ENCODE assay signal across 10 cellular contexts in the genomic region with DNA sequence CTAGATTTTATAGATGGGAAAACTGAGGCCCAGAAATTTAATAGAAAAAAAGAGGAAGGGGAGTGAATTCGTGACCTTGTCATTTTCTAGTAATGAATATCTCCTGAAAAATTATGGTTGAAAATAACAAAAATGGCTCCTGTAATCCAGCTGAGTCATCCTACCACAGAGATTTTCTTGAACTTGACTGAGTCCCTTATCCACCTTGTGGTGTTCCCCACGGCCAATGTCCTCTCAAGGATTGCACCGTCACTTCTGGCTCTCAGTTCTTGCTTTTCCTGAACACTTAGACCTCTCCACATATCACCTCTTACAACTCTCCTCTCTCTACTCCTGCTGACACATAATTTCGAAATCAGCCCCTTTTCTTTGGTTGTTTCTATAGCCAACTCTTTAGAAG. TPM values are rescaled to one million over a fixed set of nuclear protein-coding genes. Genes with fewer than 3 reads are reported as not detected.
DNase-seq lines count a peak whose midpoint lies in the region; ATAC-seq and TF ChIP-seq lines count a peak whose summit lies in the region.
"Had no signal": no experiment of that assay in that cellular context is flagged by ENCODE, and none has a peak within 500 bp of the region (broad histone marks: within the 10 kb centered on the region; RNA-seq: fewer than 3 reads in every experiment).

No MANE protein-coding gene starts in this region.

- no peaks in the 10 kb centered on the region for H3K27me3 Mint-ChIP-seq in CD4-positive, alpha-beta memory T cell
- no peaks in the 10 kb centered on the region for H3K27me3 Mint-ChIP-seq in activated CD8-positive, alpha-beta T cell treated with anti-CD3 and anti-CD28 coated beads for 36 hours

- CTCF ChIA-PET in CD4-positive, alpha-beta memory T cell (lab: Charles Lee; ENCODE audit: partially characterized antibody) = interaction anchor here (0.7 to 1.9 kb wide), 6 partner anchors 10 to 176 kb away, joined by 3 to 5 read pairs (median 4); no protein-coding TSS in a partner anchor
- CTCF ChIA-PET in HEK293 (lab: Yijun Ruan, JAX) = no interaction called here
- CTCF ChIA-PET in activated CD8-positive, alpha-beta T cell treated with anti-CD3 and anti-CD28 coated beads for 36 hours (lab: Charles Lee) = interaction anchor here (1.5 to 5.2 kb wide), 6 partner anchors 8 to 194 kb away, joined by 3 to 46 read pairs (median 5); no protein-coding TSS in a partner anchor

- no peaks in the 10 kb centered on the region for H3K27me3 ChIP-seq in CD4-positive, alpha-beta memory T cell (ENCODE audit: insufficient read depth, low read length)
- no peaks in the 10 kb centered on the region for H3K27me3 ChIP-seq in lower lobe of right lung (ENCODE audit: low read depth)

- H3K9me3 Mint-ChIP-seq in CD4-positive, alpha-beta memory T cell = no peaks in the 10 kb centered on the region
- no peaks in the 10 kb centered on the region for H3K9me3 Mint-ChIP-seq in activated CD8-positive, alpha-beta T cell treated with anti-CD3 and anti-CD28 coated beads for 36 hours

- H3K4me1 Mint-ChIP-seq in CD4-positive, alpha-beta memory T cell = peaks cover 22 to 41% (median 28%) of the 10 kb centered on the region in 4 donors
- peaks cover 20% of the 10 kb centered on the region for H3K4me1 Mint-ChIP-seq in activated CD8-positive, alpha-beta T cell treated with anti-CD3 and anti-CD28 coated beads for 36 hours (ENCODE audit: low read depth)

- no peaks in the 10 kb centered on the region for H3K9me3 ChIP-seq in CD4-positive, alpha-beta memory T cell (ENCODE audit: control insufficient read depth in 1 of 2, low read length in 2 of 2)
- H3K9me3 ChIP-seq in HEK293 (ENCODE audit: control insufficient read depth, insufficient read depth, low read depth, low read length) = no peaks in the 10 kb centered on the region
- H3K9me3 ChIP-seq in lower lobe of right lung = no peaks in the 10 kb centered on the region

- H3K36me3 Mint-ChIP-seq in CD4-positive, alpha-beta memory T cell = no peaks in the 10 kb centered on the region
- H3K36me3 Mint-ChIP-seq in activated CD8-positive, alpha-beta T cell treated with anti-CD3 and anti-CD28 coated beads for 36 hours (ENCODE audit: low read depth) = no peaks in the 10 kb centered on the region

- no peak overlapping the region for H3K4me3 ChIP-seq in CD4-positive, alpha-beta memory T cell (ENCODE audit: low read length in 2 of 2)
- H3K4me3 ChIP-seq in HEK293 (ENCODE audit: low read depth, low read length) = no peak overlapping the region
- no peak overlapping the region for H3K4me3 ChIP-seq in lower lobe of right lung

- peak overlapping the region in 7 of 8 donors; percentile 49 to 93 (median 62) for H3K4me3 Mint-ChIP-seq in CD4-positive, alpha-beta memory T cell
- H3K4me3 Mint-ChIP-seq in activated CD8-positive, alpha-beta T cell treated with anti-CD3 and anti-CD28 coated beads for 36 hours = peak overlapping the region; percentile 1

- DNase-seq in CD4-positive, alpha-beta memory T cell = no peak
- DNase-seq in activated CD8-positive, alpha-beta T cell treated with anti-CD3 and anti-CD28 coated beads for 36 hours = no peak
- DNase-seq in lower lobe of right lung (no peak), epidermal melanocyte (ENCODE audit: insufficient read length, low spot score) (no peak)
- DNase-seq: T1000 had no signal

- H3K27ac ChIP-seq in CD4-positive, alpha-beta memory T cell (ENCODE audit: low read depth, low read length) = no peak overlapping the region
- H3K27ac ChIP-seq in HEK293 (ENCODE audit: extremely low read depth, low read depth, low read length) = no peak overlapping the region
- no peak overlapping the region for H3K27ac ChIP-seq in lower lobe of right lung
- H3K27ac ChIP-seq: epithelial cell of prostate had no signal

- POLR2A ChIA-PET in CD4-positive, alpha-beta memory T cell (lab: Charles Lee; ENCODE audit: partially characterized antibody) = interaction anchor here (0.6 to 3.3 kb wide), 5 partner anchors 9 to 156 kb away, joined by 3 to 62 read pairs (median 11); partner anchors contain the start of gene HMGB1
- POLR2A ChIA-PET in HEK293 (lab: Yijun Ruan, JAX) = no interaction called here
- POLR2A ChIA-PET in activated CD8-positive, alpha-beta T cell treated with anti-CD3 and anti-CD28 coated beads for 36 hours (lab: Charles Lee) = interaction anchor here (1.0 kb wide), 1 partner anchor 160 kb away, joined by 3 read pairs; no protein-coding TSS in a partner anchor

- H3K4me1 ChIP-seq in CD4-positive, alpha-beta memory T cell (ENCODE audit: insufficient read depth, low read length) = peaks cover 22% of the 10 kb centered on the region
- H3K4me1 ChIP-seq in HEK293 (ENCODE audit: control insufficient read depth, insufficient read depth, low read length) (peaks cover 5% of the 10 kb centered on the region; the same call in 1 of the 2 replicates), lower lobe of right lung (peaks cover 26% of the 10 kb centered on the region)

- TF ChIP-seq CTCF in HEK293 (tag by site-specific recombination; IDR thresholded peaks at IDR 0.05) (no peak), lower lobe of right lung (IDR thresholded peaks at IDR 0.05) (no peak)
- TF ChIP-seq CTCF in activated CD8-positive, alpha-beta T cell treated with anti-CD3 and anti-CD28 coated beads for 36 hours (IDR thresholded peaks at IDR 0.05) = no peak

- H3K36me3 ChIP-seq in CD4-positive, alpha-beta memory T cell (ENCODE audit: insufficient read depth, low read length) = no peaks in the 10 kb centered on the region
- H3K36me3 ChIP-seq in HEK293 (ENCODE audit: control insufficient read depth in 2 of 2, insufficient read depth in 1 of 2, low read length in 2 of 2) = no peaks in the 10 kb centered on the region
- no peaks in the 10 kb centered on the region for H3K36me3 ChIP-seq in lower lobe of right lung

- peak overlapping the region in 2 of 7 donors; percentile 75 to 86 for H3K27ac Mint-ChIP-seq in CD4-positive, alpha-beta memory T cell
- H3K27ac Mint-ChIP-seq in activated CD8-positive, alpha-beta T cell treated with anti-CD3 and anti-CD28 coated beads for 36 hours = no peak overlapping the region

- intact Hi-C loops in CD4-positive, alpha-beta memory T cell (cut with micrococcal nuclease) = loop anchor here (5.0 kb wide), 1 partner anchor 89 kb away; no protein-coding TSS in a partner anchor
- intact Hi-C loops in activated CD8-positive, alpha-beta T cell treated with anti-CD3 and anti-CD28 coated beads for 36 hours (cut with micrococcal nuclease) = no loop called here
- intact Hi-C loops in lower lobe of right lung (cut with DNase I) = no loop called here

- no peak for ATAC-seq in activated CD8-positive, alpha-beta T cell treated with anti-CD3 and anti-CD28 coated beads for 36 hours
- ATAC-seq in lower lobe of right lung = peak; percentile 46 to 64
- no peak for ATAC-seq in HG03196 (IDR thresholded peaks at IDR 0.05; ENCODE audit: unreplicated experiment)
- ATAC-seq in GM21381 (IDR thresholded peaks at IDR 0.05; ENCODE audit: unreplicated experiment) = no peak
- no peak for ATAC-seq in HG03521 (IDR thresholded peaks at IDR 0.05; ENCODE audit: unreplicated experiment)

TF ChIP-seq in HEK293, 187 proteins besides CTCF, POLR2A, EP300 and RAD21:
- TF ChIP-seq, protein P1, sequence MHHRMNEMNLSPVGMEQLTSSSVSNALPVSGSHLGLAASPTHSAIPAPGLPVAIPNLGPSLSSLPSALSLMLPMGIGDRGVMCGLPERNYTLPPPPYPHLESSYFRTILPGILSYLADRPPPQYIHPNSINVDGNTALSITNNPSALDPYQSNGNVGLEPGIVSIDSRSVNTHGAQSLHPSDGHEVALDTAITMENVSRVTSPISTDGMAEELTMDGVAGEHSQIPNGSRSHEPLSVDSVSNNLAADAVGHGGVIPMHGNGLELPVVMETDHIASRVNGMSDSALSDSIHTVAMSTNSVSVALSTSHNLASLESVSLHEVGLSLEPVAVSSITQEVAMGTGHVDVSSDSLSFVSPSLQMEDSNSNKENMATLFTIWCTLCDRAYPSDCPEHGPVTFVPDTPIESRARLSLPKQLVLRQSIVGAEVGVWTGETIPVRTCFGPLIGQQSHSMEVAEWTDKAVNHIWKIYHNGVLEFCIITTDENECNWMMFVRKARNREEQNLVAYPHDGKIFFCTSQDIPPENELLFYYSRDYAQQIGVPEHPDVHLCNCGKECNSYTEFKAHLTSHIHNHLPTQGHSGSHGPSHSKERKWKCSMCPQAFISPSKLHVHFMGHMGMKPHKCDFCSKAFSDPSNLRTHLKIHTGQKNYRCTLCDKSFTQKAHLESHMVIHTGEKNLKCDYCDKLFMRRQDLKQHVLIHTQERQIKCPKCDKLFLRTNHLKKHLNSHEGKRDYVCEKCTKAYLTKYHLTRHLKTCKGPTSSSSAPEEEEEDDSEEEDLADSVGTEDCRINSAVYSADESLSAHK (tag by site-specific recombination; IDR thresholded peaks at IDR 0.05) = no peak
- 0 out of 2 replicates have a peak, but pooled peaks have one; percentile 13 for TF ChIP-seq PRDM1 (tag by site-specific recombination; IDR thresholded peaks at IDR 0.05)

RNA-seq across cellular contexts. Expression of gene KATNAL1, which starts 1.2 kb away (rescaled TPM):
- total RNA-seq in CD4-positive, alpha-beta memory T cell = 1 to 10 TPM; 4.8 to 6.4 TPM
- polyA plus RNA-seq in CD4-positive, alpha-beta memory T cell = 1 to 10 TPM; 1.7 to 4.8 TPM
- total RNA-seq in activated CD8-positive, alpha-beta T cell treated with anti-CD3 and anti-CD28 coated beads for 36 hours = 1 to 10 TPM; 8.6 to 9.0 TPM
- 18.4 TPM for total RNA-seq in lower lobe of right lung

Comparison
In these comparisons a context has a peak if more than half of its experiments do, and no peak if none do; other contexts are left out.
1. ATAC-seq: peak in lower lobe of right lung (2 of 2); none in activated CD8-positive, alpha-beta T cell treated with anti-CD3 and anti-CD28 coated beads for 36 hours (single experiment), HG03196 (single experiment), GM21381 (single experiment) and HG03521 (single experiment).